In genomic region chr7:73966062-73966940, GRCh38 we compare ENCODE assay signal across 22 cellular contexts.
"Had no signal": no experiment of that assay in that cellular context is flagged by ENCODE, and none has a peak within 500 bp of the region (broad histone marks: within the 10 kb centered on the region; RNA-seq: fewer than 3 reads in every experiment).

No MANE protein-coding gene starts in this region.

- H3K27ac Mint-ChIP-seq: activated CD4-positive, alpha-beta T cell treated with anti-CD3 and anti-CD28 coated beads for 36 hours; activated naive CD4-positive, alpha-beta T cell treated with anti-CD3 and anti-CD28 coated beads for 36 hours; dendritic cell treated with granulocyte-macrophage colony-stimulating factor and Interleukin-4, amounts not matched to agents 40 ng/mL and 50 ng/mL, for 4 days; effector memory CD8-positive, alpha-beta T cell; immature natural killer cell had no signal

- H3K9me3 ChIP-seq: neutrophil had no signal

- ATAC-seq: activated CD4-positive, alpha-beta T cell treated with anti-CD3 and anti-CD28 coated beads for 36 hours; activated T-cell treated with anti-CD3 and anti-CD28 coated beads, Interleukin-2, amount 50 U/mL, for 4 hours; effector memory CD8-positive, alpha-beta T cell; gastroesophageal sphincter; heart left ventricle; left ventricle myocardium superior; natural killer cell; WTC11 had no signal

- H3K4me1 ChIP-seq: heart left ventricle, uterus had no signal

- H3K36me3 ChIP-seq: brain microvascular endothelial cell, gastroesophageal sphincter, heart left ventricle, neutrophil, tibial artery, uterus had no signal

- H3K4me3 Mint-ChIP-seq: activated CD4-positive, alpha-beta T cell treated with anti-CD3 and anti-CD28 coated beads for 36 hours; activated naive CD4-positive, alpha-beta T cell treated with anti-CD3 and anti-CD28 coated beads for 36 hours; activated T-cell treated with anti-CD3 and anti-CD28 coated beads, Interleukin-2, amount 50 U/mL, for 4 hours; dendritic cell treated with granulocyte-macrophage colony-stimulating factor and Interleukin-4, amounts not matched to agents 40 ng/mL and 50 ng/mL, for 4 days; effector memory CD8-positive, alpha-beta T cell; immature natural killer cell; natural killer cell; WTC11 had no signal

- H3K27me3 ChIP-seq: brain microvascular endothelial cell, gastroesophageal sphincter, heart left ventricle, neutrophil, tibial artery, uterus had no signal

- H3K27ac ChIP-seq: brain microvascular endothelial cell, epithelial cell of prostate, gastroesophageal sphincter, heart left ventricle, neutrophil, tibial artery, uterus had no signal

- H3K4me1 Mint-ChIP-seq: activated CD4-positive, alpha-beta T cell treated with anti-CD3 and anti-CD28 coated beads for 36 hours; immature natural killer cell had no signal

- H3K27me3 Mint-ChIP-seq: activated CD4-positive, alpha-beta T cell treated with anti-CD3 and anti-CD28 coated beads for 36 hours had no signal

- H3K4me3 ChIP-seq: gastroesophageal sphincter, heart left ventricle, tibial artery, uterus had no signal

- DNase-seq: activated CD4-positive, alpha-beta T cell treated with anti-CD3 and anti-CD28 coated beads for 36 hours; activated CD4-positive, alpha-beta T cell treated with anti-CD3 and anti-CD28 coated beads, Interleukin-2, amount 50 U/mL, for 48 hours; activated naive CD4-positive, alpha-beta T cell treated with anti-CD3 and anti-CD28 coated beads for 36 hours; activated T-cell treated with anti-CD3 and anti-CD28 coated beads, Interleukin-2, amount 50 U/mL, for 4 hours; anterior cingulate cortex; brain microvascular endothelial cell; effector memory CD8-positive, alpha-beta T cell; immature natural killer cell; left ventricle myocardium superior; natural killer cell; retina; stimulated activated CD4-positive, alpha-beta T cell treated with anti-CD3 and anti-CD28 coated beads, Interleukin-12 subunit alpha, Interleukin-12 subunit beta, amount 100 ng/mL, for 4 hours; stimulated activated CD4-positive, alpha-beta T cell treated with anti-CD3 and anti-CD28 coated beads, Interleukin-1b, Interleukin-23, amount 100 ng/mL, for 48 hours; stimulated activated naive CD4-positive, alpha-beta T cell; tibial artery; uterus had no signal
